In the genomic region with DNA sequence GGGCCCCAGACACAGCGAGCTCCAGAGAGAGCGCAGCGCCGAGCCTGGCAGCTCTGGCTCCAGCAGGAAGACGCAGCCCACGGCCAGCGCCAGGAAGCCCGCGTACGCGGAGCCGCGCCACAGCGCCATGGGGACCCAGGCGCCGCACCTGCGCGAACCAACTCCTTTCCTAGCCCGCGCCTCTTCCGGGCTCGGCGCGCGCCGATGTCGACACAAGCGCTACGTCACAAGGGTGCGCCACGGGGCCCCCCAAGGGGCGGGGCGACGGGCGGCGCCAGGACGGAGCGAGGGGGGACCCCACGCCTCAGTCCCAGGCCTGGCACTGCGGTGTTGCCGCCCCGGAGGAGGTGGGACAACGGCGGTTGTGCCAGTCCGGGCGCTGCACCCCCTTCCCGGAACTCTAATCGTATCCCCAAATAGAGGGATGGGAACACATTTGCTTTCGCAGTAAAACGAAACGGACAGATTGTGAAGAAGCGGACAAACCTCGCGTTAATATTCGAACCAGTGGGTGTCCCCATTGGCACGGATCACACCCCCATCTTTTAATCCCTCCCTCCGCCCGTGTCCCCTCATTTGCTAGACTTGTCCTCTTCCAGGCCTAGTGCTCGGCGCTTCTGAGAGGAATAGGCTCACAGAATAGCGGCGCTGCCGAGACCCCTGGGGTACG, we compare ENCODE assay signal across 8 cellular contexts. TPM values are rescaled to one million over a fixed set of nuclear protein-coding genes. Genes with fewer than 3 reads are reported as not detected.
DNase-seq lines count a peak whose midpoint lies in the region; ATAC-seq and TF ChIP-seq lines count a peak whose summit lies in the region.

ADPGK (minus strand) TSS at position 196 of the 670 bp plus-strand sequence; CDS start at position 129, 67 bp downstream.

- H3K4me3 ChIP-seq in heart right ventricle: peak within 1 kb of the TSS; percentile 63 to 100 (median 92)
- peak within 1 kb of the TSS; percentile 84 to 100 (median 90) for H3K4me3 ChIP-seq in upper lobe of left lung

- TF ChIP-seq POLR2A in GM15510 (IDR thresholded peaks at IDR 0.05; ENCODE audit: borderline replicate concordance, extremely low read depth, insufficient read length) (peak; percentile 96), upper lobe of left lung (IDR thresholded peaks at IDR 0.05) (peak in 3 of 4 donors; percentile 86 to 98 (median 96))

- H3K36me3 ChIP-seq in heart right ventricle (peaks cover 0 to 18% (median 0%) of the 10 kb centered on the region in 9 donors), upper lobe of left lung (peaks cover 0 to 8% (median 0%) of the 10 kb centered on the region in 4 donors)

- peak; percentile 70 for ATAC-seq in HG02884 (IDR thresholded peaks at IDR 0.05; ENCODE audit: unreplicated experiment)
- ATAC-seq in heart right ventricle: peak; percentile 96 to 99 (median 98)
- ATAC-seq in upper lobe of left lung (ENCODE audit: low FRiP score in 2 of 2): peak; percentile 97 to 98

- DNase-seq in NCI-H1694 (lab: John Stamatoyannopoulos, UW) (peak; percentile 49), amniotic epithelial cell (ENCODE audit: low read depth) (peak; percentile 83), heart right ventricle (peak; percentile 88 to 92), posterior vena cava (ENCODE audit: low spot score) (peak; percentile 97), upper lobe of left lung (peak; percentile 89 to 99)

- H3K27ac ChIP-seq in heart right ventricle: peak within 1 kb of the TSS; percentile 77 to 99 (median 94)
- peak within 1 kb of the TSS; percentile 93 to 98 (median 96) for H3K27ac ChIP-seq in upper lobe of left lung

- 0% methylated on average over 62 to 64 of the region's 64 CpGs for whole genome bisulfite sequencing in heart right ventricle, 2 donors
- 0% methylated on average over 5 to 58 of the region's 64 CpGs for WGBS in upper lobe of left lung, 2 donors

- intact Hi-C loops in T-helper 1 cell treated with Interleukin-12 subunit alpha and Interleukin-12 subunit beta and Interleukin-4 antibody, amounts not matched to agents 30 ng/mL and 1 ng/mL, for 36 hours (cut with micrococcal nuclease): loop anchor here (1.0 to 10.0 kb wide), 14 partner anchors 17 to 911 kb away; partner anchors contain the start of genes ARIH1, BBS4, HEXA and HIGD2B
- intact Hi-C loops in heart right ventricle (cut with DNase I) (loop anchor here in 7 of 10 donors (2.0 to 10.0 kb wide), 5 partner anchors 269 to 491 kb away; partner anchors contain the start of gene NEO1 (in 2 of the 7)), posterior vena cava (cut with DNase I) (no loop called here)

- no peaks in the 10 kb centered on the region for H3K9me3 ChIP-seq in heart right ventricle
- H3K9me3 ChIP-seq in upper lobe of left lung: no peaks in the 10 kb centered on the region

- TF ChIP-seq CTCF in heart right ventricle (IDR thresholded peaks at IDR 0.05) (no peak), upper lobe of left lung (IDR thresholded peaks at IDR 0.05) (peak in 2 of 6 experiments; percentile 28 to 42)

- TF ChIP-seq EP300 in upper lobe of left lung (IDR thresholded peaks at IDR 0.05): peak in 1 of 4 donors; percentile 89

- H3K4me1 ChIP-seq in heart right ventricle (peaks cover 0 to 43% (median 24%) of the 10 kb centered on the region in 9 donors), upper lobe of left lung (peaks cover 24 to 37% (median 29%) of the 10 kb centered on the region in 4 donors)

- H3K27me3 ChIP-seq in heart right ventricle (no peaks in the 10 kb centered on the region), upper lobe of left lung (no peaks in the 10 kb centered on the region)

RNA-seq across cellular contexts. Expression of gene ADPGK, which starts in this region (rescaled TPM):
- 88.1 and 91.1 TPM in 2 replicates for total RNA-seq in T-helper 1 cell treated with Interleukin-12 subunit alpha and Interleukin-12 subunit beta and Interleukin-4 antibody, amounts not matched to agents 30 ng/mL and 1 ng/mL, for 36 hours
- total RNA-seq in heart right ventricle (10 to 100 TPM in 6 of 10 donors, 1 to 10 TPM in 4; 6.4 to 21.8 (median 10.4) TPM), posterior vena cava (10 to 100 TPM; 29.8 to 36.4 TPM), upper lobe of left lung (100 to 1,000 TPM in 2 of 6 donors, 10 to 100 TPM in 4; 71.5 to 211 (median 98.1) TPM)
- polyA plus RNA-seq in heart right ventricle: 10 to 100 TPM; 12.2 to 22.8 TPM

Comparison
In these comparisons a context has a peak if more than half of its experiments do, and no peak if none do; other contexts are left out.
1. Peak in every context shown above with its lines: DNase-seq, ATAC-seq, H3K4me3 ChIP-seq and H3K27ac ChIP-seq.
2. intact Hi-C loops: an anchor here in T-helper 1 cell treated with Interleukin-12 subunit alpha and Interleukin-12 subunit beta and Interleukin-4 antibody, amounts not matched to agents 30 ng/mL and 1 ng/mL, for 36 hours (1.0 to 10.0 kb wide) and heart right ventricle (2.0 to 10.0 kb wide); none called in posterior vena cava.